In genomic region chr6:159761135-159761872, GRCh38 we compare ENCODE assay signal across 8 cellular contexts. TPM values are rescaled to one million over a fixed set of nuclear protein-coding genes. Genes with fewer than 3 reads are reported as not detected.
DNase-seq lines count a peak whose midpoint lies in the region; ATAC-seq, FAIRE-seq and TF ChIP-seq lines count a peak whose summit lies in the region.

No MANE protein-coding gene starts in this region.

- CTCF ChIA-PET in T-cell (lab: Charles Lee), result interaction anchor here (0.6 to 1.4 kb wide), 9 partner anchors 24 to 70 kb away, joined by 3 to 12 read pairs (median 3); partner anchors contain the start of genes MRPL18 (in 1 of the 2) and WTAP (in 1 of the 2)
- CTCF ChIA-PET in H1 (lab: Charles Lee; ENCODE audit: partially characterized antibody), result interaction anchor here (1.2 to 1.7 kb wide), 3 partner anchors 35 to 311 kb away, joined by 3 to 6 read pairs (median 3); no protein-coding TSS in a partner anchor

- peak; percentile 3 for ATAC-seq in HG02798 (IDR thresholded peaks at IDR 0.05; ENCODE audit: poor library complexity, unreplicated experiment)
- peak in 1 of 4 experiments; percentile 5 for ATAC-seq in T-cell (replicated peaks in 1 of 4)
- ATAC-seq in mucosa of descending colon, result no peak
- no peak for ATAC-seq in GM19397 (IDR thresholded peaks at IDR 0.05; ENCODE audit: unreplicated experiment)

- FAIRE-seq in H1 (lab: Jason Lieb, UNC), result no peak

- DNase-seq in NCI-H146 (lab: John Stamatoyannopoulos, UW) (peak; percentile 63), NCI-H146 treated with DMSO at 0.1 percent for 48 hours (lab: John Stamatoyannopoulos, UW; ENCODE audit: unreplicated experiment) (no peak), T-cell (peak in 4 of 34 experiments; percentile 3 to 28 (median 12)), H1 (ENCODE audit: low read depth in 1 of 2, low spot score in 2 of 2) (peak in 1 of 2 experiments; percentile 59), mucosa of descending colon (peak; percentile 56 to 69 (median 57)), type B pancreatic cell (ENCODE audit: extremely low spot score, unreplicated experiment) (no peak)

- H2BK15ac ChIP-seq in H1 (ENCODE audit: low read length), result 0 out of 2 replicates have a peak overlapping the region, but pooled peaks have one; percentile 8

- peak overlapping the region; percentile 94 to 97 for H3K27ac Mint-ChIP-seq in T-cell
- H3K27ac Mint-ChIP-seq in type B pancreatic cell, result peak overlapping the region; percentile 97

- TF ChIP-seq RAD21 in H1 (IDR thresholded peaks at IDR 0.05 in 1 of 2, conservative IDR thresholded peaks at IDR 0.05 in 1 of 2; ENCODE audit: low read depth in 2 of 2, low read length in 2 of 2), result no peak

- peak overlapping the region; percentile 71 to 90 for H3K4me2 ChIP-seq in H1 (ENCODE audit: insufficient read depth in 1 of 2, low read depth in 2 of 2, low read length in 2 of 2)

- no peak overlapping the region for H2BK120ac ChIP-seq in H1 (replicated peaks; ENCODE audit: low read depth, low read length)

- H3K23ac ChIP-seq in H1 (ENCODE audit: insufficient read length), result no peak overlapping the region

- H3K27me3 ChIP-seq in H1 (replicated peaks in 1 of 4; ENCODE audit: control insufficient read depth in 3 of 4, extremely low read depth in 1 of 4, insufficient read depth in 3 of 4, low read length in 3 of 4), result no peaks in the 10 kb centered on the region

- H3K4me1 Mint-ChIP-seq in T-cell (peaks cover 23 to 31% (median 29%) of the 10 kb centered on the region in 3 donors), type B pancreatic cell (ENCODE audit: unreplicated experiment) (peaks cover 16% of the 10 kb centered on the region)

- no peaks in the 10 kb centered on the region for H3K9me3 ChIP-seq in H1 (ENCODE audit: insufficient read depth in 2 of 2, low read depth in 1 of 2, low read length in 1 of 2)
- no peaks in the 10 kb centered on the region for H3K9me3 ChIP-seq in mucosa of descending colon

- peak overlapping the region; percentile 88 for H2BK5ac ChIP-seq in H1 (ENCODE audit: low read depth, low read length)

- peak overlapping the region; percentile 54 for H3K56ac ChIP-seq in H1 (replicated peaks; ENCODE audit: insufficient read length, low read depth, low read length)

- no peak overlapping the region for H2AFZ ChIP-seq in H1 (ENCODE audit: low read length)

- peaks cover 3 to 56% (median 24%) of the 10 kb centered on the region in 4 experiments; a peak in 7 of 8 replicates for H3K36me3 ChIP-seq in H1 (ENCODE audit: control insufficient read depth in 2 of 4, insufficient read depth in 4 of 4, low read length in 3 of 4)
- no peaks in the 10 kb centered on the region for H3K36me3 ChIP-seq in mucosa of descending colon (ENCODE audit: low read depth)

- H3K4me1 ChIP-seq in H1 (replicated peaks in 1 of 4; ENCODE audit: control insufficient read depth in 3 of 4, insufficient read depth in 4 of 4, low read length in 3 of 4) (peaks cover 6 to 15% (median 12%) of the 10 kb centered on the region in 4 experiments; a peak in 6 of 7 replicates), mucosa of descending colon (ENCODE audit: low read depth) (peaks cover 7% of the 10 kb centered on the region)

- TF ChIP-seq EP300 in H1 (IDR thresholded peaks at IDR 0.05; ENCODE audit: borderline replicate concordance in 1 of 2, low read depth in 2 of 2, low read length in 2 of 2), result no peak

- intact Hi-C loops in mucosa of descending colon (cut with DNase I, micrococcal nuclease), result no loop called here

- no peak overlapping the region for H3K4ac ChIP-seq in H1 (replicated peaks; ENCODE audit: insufficient read length, low read depth, low read length)

- POLR2A ChIA-PET in T-cell (lab: Charles Lee) (interaction anchor here in 1 of 2 donors (0.6 to 2.0 kb wide), 9 partner anchors 10 to 1513 kb away, joined by 3 to 11 read pairs (median 4); partner anchors contain the start of genes AGPAT4, MRPL18, TCP1 and WTAP), H1 (lab: Charles Lee; ENCODE audit: partially characterized antibody) (interaction anchor here (0.5 to 6.0 kb wide), 14 partner anchors 9 to 225 kb away, joined by 3 to 86 read pairs (median 10); partner anchors contain the start of genes MRPL18, SOD2, TCP1 and WTAP)

- H4K8ac ChIP-seq in H1 (ENCODE audit: extremely low read depth, insufficient read depth, low read length), result peak overlapping the region; percentile 48; the same call in 1 of the 2 replicates

- H3K4me3 ChIP-seq in H1 (ENCODE audit: extremely low read depth in 1 of 4, insufficient read depth in 2 of 4, low read depth in 3 of 4, low read length in 4 of 4), result peak overlapping the region; percentile 47 to 98 (median 72)
- H3K4me3 ChIP-seq in mucosa of descending colon, result peak overlapping the region; percentile 80

- H3K27ac ChIP-seq in H1 (ENCODE audit: low read depth, low read length), result peak overlapping the region; percentile 81

- H2BK12ac ChIP-seq in H1 (ENCODE audit: low read depth, low read length), result peak overlapping the region; percentile 97

- peaks cover 0 to 2% of the 10 kb centered on the region in 2 experiments for H4K20me1 ChIP-seq in H1 (replicated peaks in 1 of 2; ENCODE audit: control insufficient read depth in 1 of 2, insufficient read depth in 2 of 2, low read length in 2 of 2)

- H3K9ac ChIP-seq in H1 (replicated peaks in 1 of 4; ENCODE audit: extremely low read depth in 1 of 4, low read depth in 3 of 4, low read length in 3 of 4), result peak overlapping the region; percentile 48 to 68 (median 58)

- H3K18ac ChIP-seq in H1 (ENCODE audit: extremely low read depth, low read length), result peak overlapping the region; percentile 68

- H3K14ac ChIP-seq in H1 (ENCODE audit: insufficient read length), result no peak overlapping the region

- peak overlapping the region; percentile 79 for H4K91ac ChIP-seq in H1 (replicated peaks; ENCODE audit: insufficient read length, low read length)

- no peaks in the 10 kb centered on the region for H3K9me3 Mint-ChIP-seq in T-cell
- H3K9me3 Mint-ChIP-seq in type B pancreatic cell, result no peaks in the 10 kb centered on the region

- peak in 1 of 2 experiments; percentile 13; a peak in 1 of 3 replicates for TF ChIP-seq POLR2A in H1 (IDR thresholded peaks at IDR 0.05; ENCODE audit: control extremely low read depth in 1 of 2, low read depth in 2 of 2, low read length in 2 of 2)

- H3K27me3 Mint-ChIP-seq in T-cell (no peaks in the 10 kb centered on the region), type B pancreatic cell (no peaks in the 10 kb centered on the region)

- H2AK5ac ChIP-seq in H1 (ENCODE audit: low read depth, low read length), result 0 out of 2 replicates have a peak overlapping the region, but pooled peaks have one; percentile 58

- H3K4me3 Mint-ChIP-seq in T-cell, result peak overlapping the region; percentile 91 to 94 (median 94)
- peak overlapping the region; percentile 95 for H3K4me3 Mint-ChIP-seq in type B pancreatic cell

- WGBS in H1 (ENCODE audit: extremely low coverage in 1 of 2, insufficient coverage in 1 of 2, insufficient read length in 1 of 2, insufficient replicate concordance in 2 of 2, low coverage in 1 of 2, low lambda C conversion rate in 2 of 2, missing lambda C conversion rate in 1 of 2), 2 experiments, result 55% methylated on average over 30 of the region's 45 CpGs; no CpG with 5 or more reads in 1 of the 2 experiments

- TF ChIP-seq CTCF in H1 (IDR thresholded peaks at IDR 0.05; ENCODE audit: control extremely low read depth in 1 of 3, insufficient read depth in 1 of 3, low read depth in 1 of 3, low read length in 3 of 3) (no peak), mucosa of descending colon (IDR thresholded peaks at IDR 0.05) (no peak), type B pancreatic cell (conservative IDR thresholded peaks at IDR 0.05) (no peak)

- peaks cover 7% of the 10 kb centered on the region; the same call in 1 of the 2 replicates for H3K79me1 ChIP-seq in H1 (ENCODE audit: low read depth, low read length)

- peak overlapping the region; percentile 73 for H4K5ac ChIP-seq in H1 (ENCODE audit: insufficient read length, low read depth, low read length)

- H2BK20ac ChIP-seq in H1 (ENCODE audit: low read length), result no peak overlapping the region

- H3K23me2 ChIP-seq in H1 (ENCODE audit: low read depth, low read length), result peaks cover 11% of the 10 kb centered on the region

- H3K79me2 ChIP-seq in H1 (ENCODE audit: control insufficient read depth in 1 of 2, insufficient read depth in 2 of 2, low read length in 2 of 2), result peaks cover 0 to 15% of the 10 kb centered on the region in 2 experiments; a peak in 2 of 4 replicates

- H3K36me3 Mint-ChIP-seq in T-cell, result peaks cover 15% of the 10 kb centered on the region
- peaks cover 27% of the 10 kb centered on the region for H3K36me3 Mint-ChIP-seq in type B pancreatic cell

RNA-seq across cellular contexts. Expression of gene ACAT2, which starts 0.5 kb away (rescaled TPM):
- total RNA-seq in T-cell, result 10 to 100 TPM; 21.5 to 28.2 (median 27.4) TPM
- 166 and 175 TPM in 2 replicates for total RNA-seq in H1 (2021; fragmentation: NEBNext Ultra II Directional; extraction: Animal tissue kit (Norgen Biotek cat#: 25700))
- 40.9 and 61.6 TPM in 2 replicates for polyA plus RNA-seq in H1 (2011; rRNA removed)
- polyA plus RNA-seq in H1 (2011; cell fraction: cytosol; rRNA removed), result 86.3 TPM
- 37.8 TPM for polyA plus RNA-seq in H1 (2011; cell fraction: nucleus; rRNA removed)
- polyA plus RNA-seq in H1 (2012, experiment 1 of 2), result 124 to 172 TPM (median 138 TPM) in 4 replicates
- 29.5 TPM for polyA plus RNA-seq in H1 (2012, experiment 2 of 2)
- polyA plus RNA-seq in H1 (2013, experiment 1 of 2), result 106 TPM
- 107 TPM for polyA plus RNA-seq in H1 (2013, experiment 2 of 2)
- polyA minus RNA-seq in H1 (2011; rRNA and poly(A)+ RNA removed), result 95.2 and 95.6 TPM in 2 replicates
- polyA minus RNA-seq in H1 (2011; cell fraction: cytosol; rRNA and poly(A)+ RNA removed), result 44.3 TPM
- polyA minus RNA-seq in H1 (2011; cell fraction: nucleus; rRNA and poly(A)+ RNA removed), result 48.1 TPM
- total RNA-seq in mucosa of descending colon, result 10 to 100 TPM; 31.3 to 94.1 (median 71.1) TPM
- 38.4 and 67.4 TPM in 2 replicates for total RNA-seq in type B pancreatic cell (ENCODE audit: low replicate concordance)

RNA-seq across cellular contexts. Expression of gene TCP1, which starts 28.1 kb away (rescaled TPM):
- total RNA-seq in T-cell (100 to 1,000 TPM; 129 to 188 (median 146) TPM), mucosa of descending colon (100 to 1,000 TPM; 139 to 205 (median 170) TPM), type B pancreatic cell (ENCODE audit: low replicate concordance) (206 and 235 TPM in 2 replicates)
- 331 and 348 TPM in 2 replicates for total RNA-seq in H1 (2021; fragmentation: NEBNext Ultra II Directional; extraction: Animal tissue kit (Norgen Biotek cat#: 25700))
- polyA plus RNA-seq in H1 (2011; rRNA removed), result 117 and 138 TPM in 2 replicates
- polyA plus RNA-seq in H1 (2011; cell fraction: cytosol; rRNA removed), result 177 TPM
- polyA plus RNA-seq in H1 (2011; cell fraction: nucleus; rRNA removed), result 243 TPM
- polyA plus RNA-seq in H1 (2012, experiment 1 of 2), result 298 to 400 TPM (median 371 TPM) in 4 replicates
- polyA plus RNA-seq in H1 (2012, experiment 2 of 2), result 55.7 TPM
- polyA plus RNA-seq in H1 (2013, experiment 1 of 2), result 155 TPM
- 149 TPM for polyA plus RNA-seq in H1 (2013, experiment 2 of 2)
- polyA minus RNA-seq in H1 (2011; rRNA and poly(A)+ RNA removed), result 187 and 237 TPM in 2 replicates
- 355 TPM for polyA minus RNA-seq in H1 (2011; cell fraction: cytosol; rRNA and poly(A)+ RNA removed)
- 228 TPM for polyA minus RNA-seq in H1 (2011; cell fraction: nucleus; rRNA and poly(A)+ RNA removed)

RNA-seq across cellular contexts. Expression of gene MRPL18, which starts 29.0 kb away (rescaled TPM):
- total RNA-seq in T-cell (10 to 100 TPM; 19.8 to 44.4 (median 36.6) TPM), mucosa of descending colon (10 to 100 TPM; 51.1 to 65.5 (median 62.0) TPM), type B pancreatic cell (ENCODE audit: low replicate concordance) (59.1 and 65.2 TPM in 2 replicates)
- total RNA-seq in H1 (2021; fragmentation: NEBNext Ultra II Directional; extraction: Animal tissue kit (Norgen Biotek cat#: 25700)), result 79.8 and 83.4 TPM in 2 replicates
- 45.0 and 58.7 TPM in 2 replicates for polyA plus RNA-seq in H1 (2011; rRNA removed)
- polyA plus RNA-seq in H1 (2011; cell fraction: cytosol; rRNA removed), result 84.0 TPM
- polyA plus RNA-seq in H1 (2011; cell fraction: nucleus; rRNA removed), result 37.1 TPM
- polyA plus RNA-seq in H1 (2012, experiment 1 of 2), result 65.6 to 85.6 TPM (median 74.6 TPM) in 4 replicates
- polyA plus RNA-seq in H1 (2012, experiment 2 of 2), result 43.5 TPM
- 68.9 TPM for polyA plus RNA-seq in H1 (2013, experiment 1 of 2)
- 73.2 TPM for polyA plus RNA-seq in H1 (2013, experiment 2 of 2)
- 24.2 and 28.2 TPM in 2 replicates for polyA minus RNA-seq in H1 (2011; rRNA and poly(A)+ RNA removed)
- 13.1 TPM for polyA minus RNA-seq in H1 (2011; cell fraction: cytosol; rRNA and poly(A)+ RNA removed)
- 20.7 TPM for polyA minus RNA-seq in H1 (2011; cell fraction: nucleus; rRNA and poly(A)+ RNA removed)

RNA-seq across cellular contexts. Expression of gene WTAP, which starts 34.0 kb away (rescaled TPM):
- total RNA-seq in T-cell, result 100 to 1,000 TPM; 119 to 177 (median 126) TPM
- total RNA-seq in H1 (2021; fragmentation: NEBNext Ultra II Directional; extraction: Animal tissue kit (Norgen Biotek cat#: 25700)), result 112 and 120 TPM in 2 replicates
- polyA plus RNA-seq in H1 (2011; rRNA removed), result 18.0 and 32.6 TPM in 2 replicates
- 29.4 TPM for polyA plus RNA-seq in H1 (2011; cell fraction: cytosol; rRNA removed)
- 14.5 TPM for polyA plus RNA-seq in H1 (2011; cell fraction: nucleus; rRNA removed)
- polyA plus RNA-seq in H1 (2012, experiment 1 of 2), result 68.6 to 94.3 TPM (median 72.3 TPM) in 4 replicates
- polyA plus RNA-seq in H1 (2012, experiment 2 of 2), result 11.3 TPM
- polyA plus RNA-seq in H1 (2013, experiment 1 of 2), result 85.1 TPM
- 86.1 TPM for polyA plus RNA-seq in H1 (2013, experiment 2 of 2)
- 45.6 and 49.7 TPM in 2 replicates for polyA minus RNA-seq in H1 (2011; rRNA and poly(A)+ RNA removed)
- polyA minus RNA-seq in H1 (2011; cell fraction: cytosol; rRNA and poly(A)+ RNA removed), result 32.6 TPM
- 52.7 TPM for polyA minus RNA-seq in H1 (2011; cell fraction: nucleus; rRNA and poly(A)+ RNA removed)
- 10 to 100 TPM; 81.1 to 85.8 (median 84.4) TPM for total RNA-seq in mucosa of descending colon
- 96.9 and 108 TPM in 2 replicates for total RNA-seq in type B pancreatic cell (ENCODE audit: low replicate concordance)

RNA-seq across cellular contexts. Expression of gene PNLDC1, which starts 38.8 kb away (rescaled TPM):
- total RNA-seq in T-cell (1 to 10 TPM in 1 of 5 donors, under 1 TPM in 3, not detected in 1; 0.26 to 1.2 (median 0.46) TPM), mucosa of descending colon (1 to 10 TPM in 1 of 3 donors, not detected in 2; 1.3 TPM), type B pancreatic cell (ENCODE audit: low replicate concordance) (0.17 TPM in 1 of 2 replicates, not detected in the other)
- total RNA-seq in H1 (2021; fragmentation: NEBNext Ultra II Directional; extraction: Animal tissue kit (Norgen Biotek cat#: 25700)), result 0.34 and 0.44 TPM in 2 replicates
- polyA plus RNA-seq in H1 (2011; rRNA removed), result 0.09 and 0.15 TPM in 2 replicates
- 0.17 TPM for polyA plus RNA-seq in H1 (2011; cell fraction: cytosol; rRNA removed)
- 0.23 TPM for polyA plus RNA-seq in H1 (2011; cell fraction: nucleus; rRNA removed)
- polyA plus RNA-seq in H1 (2012, experiment 1 of 2), result 0.16 to 0.25 TPM (median 0.19 TPM) in 3 of 4 replicates, not detected in the other
- polyA plus RNA-seq in H1 (2012, experiment 2 of 2), result not detected
- polyA plus RNA-seq in H1 (2013, experiment 1 of 2), result 0.10 TPM
- polyA plus RNA-seq in H1 (2013, experiment 2 of 2), result 0.15 TPM
- not detected in 2 replicates for polyA minus RNA-seq in H1 (2011; rRNA and poly(A)+ RNA removed)
- not detected for polyA minus RNA-seq in H1 (2011; cell fraction: cytosol; rRNA and poly(A)+ RNA removed)
- polyA minus RNA-seq in H1 (2011; cell fraction: nucleus; rRNA and poly(A)+ RNA removed), result not detected

Comparison
In these comparisons a context has a peak if more than half of its experiments do, and no peak if none do; other contexts are left out.
1. DNase-seq: peak in NCI-H146 (single experiment) and mucosa of descending colon (3 of 3); none in NCI-H146 treated with DMSO at 0.1 percent for 48 hours (single experiment) and type B pancreatic cell (single experiment).